ENCODE assay signal across 1 cellular context in the genomic region with DNA sequence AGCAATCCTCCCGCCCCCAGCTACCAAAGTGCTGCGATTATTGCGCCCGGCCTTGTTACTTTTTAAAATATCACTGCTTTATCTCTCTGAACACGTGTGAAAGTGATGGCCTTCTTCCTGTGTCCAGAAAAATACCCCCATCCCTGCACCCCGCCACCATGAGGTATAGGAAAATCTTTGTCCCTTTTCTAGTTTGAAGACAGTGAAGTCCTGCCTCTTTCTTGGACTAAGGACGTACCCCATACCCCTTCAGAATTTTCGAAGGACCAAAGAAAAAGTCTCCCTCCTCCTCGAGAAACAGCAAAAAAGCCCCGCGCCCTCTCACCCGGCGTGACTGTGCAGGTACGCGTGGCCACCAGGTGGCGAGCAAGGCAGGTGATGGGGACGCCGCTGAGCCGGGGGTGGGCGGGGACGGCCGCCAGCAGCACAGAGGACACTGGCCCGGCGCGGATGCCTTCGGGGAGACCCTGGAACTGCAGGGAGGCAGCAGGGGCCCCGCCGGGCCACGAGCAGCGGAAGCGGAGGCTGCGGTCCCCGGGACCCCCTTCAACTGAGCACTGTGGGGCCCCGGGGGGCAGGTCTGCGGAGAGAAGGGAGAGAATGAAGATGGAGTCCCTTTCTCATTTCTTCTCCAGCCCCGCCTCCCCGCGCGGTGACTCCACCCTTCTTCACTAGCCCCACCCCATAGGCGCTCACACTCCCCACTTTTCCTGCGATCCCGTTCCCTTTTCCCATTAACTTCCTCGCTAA.
TF ChIP-seq lines count a peak whose summit lies in the region.

No MANE protein-coding gene starts in this region.

TF ChIP-seq in K562, 482 proteins besides CTCF, POLR2A, EP300 and RAD21 (continued from another document and continues in another):
- TF ChIP-seq POLR2G (IDR thresholded peaks at IDR 0.05; ENCODE audit: low read depth, low read length) (peak; percentile 68), JUN (IDR thresholded peaks at IDR 0.05; ENCODE audit: borderline replicate concordance, low read depth, low read length) (peak; percentile 24; the same call in 1 of the 2 replicates), JUN (CRISPR knock-in tag; IDR thresholded peaks at IDR 0.05; ENCODE audit: borderline replicate concordance) (no peak), MCM2 (IDR thresholded peaks at IDR 0.05; ENCODE audit: low read depth) (no peak), GATAD2A (IDR thresholded peaks at IDR 0.05) (no peak), RBM25 (IDR thresholded peaks at IDR 0.05; ENCODE audit: low read depth, low read length, severe bottlenecking) (no peak), CBFA2T3 (IDR thresholded peaks at IDR 0.05) (peak; percentile 47), FOXA3 (CRISPR knock-in tag; conservative IDR thresholded peaks at IDR 0.05 in 1 of 2, IDR thresholded peaks at IDR 0.05 in 1 of 2) (no peak), SRSF7 (optimal IDR thresholded peaks at IDR 0.05; ENCODE audit: low read depth, low read length) (no peak), ZNF644 (tag; IDR thresholded peaks at IDR 0.05; ENCODE audit: low read depth) (no peak), LEF1 (IDR thresholded peaks at IDR 0.05) (no peak; the same call in 1 of the 2 replicates), GATAD2B (IDR thresholded peaks at IDR 0.05; ENCODE audit: borderline replicate concordance) (no peak), RB1 (IDR thresholded peaks at IDR 0.05; ENCODE audit: low read depth) (peak; percentile 62; the same call in 1 of the 2 replicates), SRF (CRISPR knock-in tag; IDR thresholded peaks at IDR 0.05) (no peak), ZNF444 (CRISPR knock-in tag; IDR thresholded peaks at IDR 0.05) (no peak), CSDE1 (IDR thresholded peaks at IDR 0.05) (no peak), NCOA6 (IDR thresholded peaks at IDR 0.05) (no peak), ZNF589 (CRISPR knock-in tag; IDR thresholded peaks at IDR 0.05; ENCODE audit: low read depth) (no peak), GABPB1 (CRISPR knock-in tag; IDR thresholded peaks at IDR 0.05) (peak; percentile 61), JUND (IDR thresholded peaks at IDR 0.05; ENCODE audit: borderline replicate concordance, low read depth, low read length) (peak; percentile 43), JUND (tag; IDR thresholded peaks at IDR 0.05; ENCODE audit: borderline replicate concordance, low read depth, low read length) (no peak), HOXB6 (CRISPR knock-in tag; IDR thresholded peaks at IDR 0.05; ENCODE audit: borderline replicate concordance) (no peak), MAFF (IDR thresholded peaks at IDR 0.05; ENCODE audit: low read length) (no peak; the same call in 1 of the 2 replicates), CBFB (CRISPR knock-in tag; IDR thresholded peaks at IDR 0.05) (no peak), IFI16 (CRISPR knock-in tag; IDR thresholded peaks at IDR 0.05) (no peak), COPS2 (conservative IDR thresholded peaks at IDR 0.05) (no peak), SMAD3 (CRISPR knock-in tag; conservative IDR thresholded peaks at IDR 0.05) (no peak), ZNF165 (CRISPR knock-in tag; IDR thresholded peaks at IDR 0.05; ENCODE audit: borderline replicate concordance) (no peak), PHB (CRISPR knock-in tag; IDR thresholded peaks at IDR 0.05) (no peak), SMARCE1 (IDR thresholded peaks at IDR 0.05) (peak; percentile 27; the same call in 1 of the 2 replicates), NR4A1 (CRISPR knock-in tag; IDR thresholded peaks at IDR 0.05) (no peak), NR4A1 (tag; IDR thresholded peaks at IDR 0.05) (no peak), TAF9B (IDR thresholded peaks at IDR 0.05; ENCODE audit: partially characterized antibody) (no peak)
- TF ChIP-seq, protein P1, sequence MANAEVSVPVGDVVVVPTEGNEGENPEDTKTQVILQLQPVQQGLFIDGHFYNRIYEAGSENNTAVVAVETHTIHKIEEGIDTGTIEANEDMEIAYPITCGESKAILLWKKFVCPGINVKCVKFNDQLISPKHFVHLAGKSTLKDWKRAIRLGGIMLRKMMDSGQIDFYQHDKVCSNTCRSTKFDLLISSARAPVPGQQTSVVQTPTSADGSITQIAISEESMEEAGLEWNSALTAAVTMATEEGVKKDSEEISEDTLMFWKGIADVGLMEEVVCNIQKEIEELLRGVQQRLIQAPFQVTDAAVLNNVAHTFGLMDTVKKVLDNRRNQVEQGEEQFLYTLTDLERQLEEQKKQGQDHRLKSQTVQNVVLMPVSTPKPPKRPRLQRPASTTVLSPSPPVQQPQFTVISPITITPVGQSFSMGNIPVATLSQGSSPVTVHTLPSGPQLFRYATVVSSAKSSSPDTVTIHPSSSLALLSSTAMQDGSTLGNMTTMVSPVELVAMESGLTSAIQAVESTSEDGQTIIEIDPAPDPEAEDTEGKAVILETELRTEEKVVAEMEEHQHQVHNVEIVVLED (CRISPR knock-in tag; IDR thresholded peaks at IDR 0.05) = peak; percentile 73
- TF ChIP-seq, protein P2, sequence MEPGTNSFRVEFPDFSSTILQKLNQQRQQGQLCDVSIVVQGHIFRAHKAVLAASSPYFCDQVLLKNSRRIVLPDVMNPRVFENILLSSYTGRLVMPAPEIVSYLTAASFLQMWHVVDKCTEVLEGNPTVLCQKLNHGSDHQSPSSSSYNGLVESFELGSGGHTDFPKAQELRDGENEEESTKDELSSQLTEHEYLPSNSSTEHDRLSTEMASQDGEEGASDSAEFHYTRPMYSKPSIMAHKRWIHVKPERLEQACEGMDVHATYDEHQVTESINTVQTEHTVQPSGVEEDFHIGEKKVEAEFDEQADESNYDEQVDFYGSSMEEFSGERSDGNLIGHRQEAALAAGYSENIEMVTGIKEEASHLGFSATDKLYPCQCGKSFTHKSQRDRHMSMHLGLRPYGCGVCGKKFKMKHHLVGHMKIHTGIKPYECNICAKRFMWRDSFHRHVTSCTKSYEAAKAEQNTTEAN (CRISPR knock-in tag; IDR thresholded peaks at IDR 0.05) = no peak
- TF ChIP-seq, protein P3, sequence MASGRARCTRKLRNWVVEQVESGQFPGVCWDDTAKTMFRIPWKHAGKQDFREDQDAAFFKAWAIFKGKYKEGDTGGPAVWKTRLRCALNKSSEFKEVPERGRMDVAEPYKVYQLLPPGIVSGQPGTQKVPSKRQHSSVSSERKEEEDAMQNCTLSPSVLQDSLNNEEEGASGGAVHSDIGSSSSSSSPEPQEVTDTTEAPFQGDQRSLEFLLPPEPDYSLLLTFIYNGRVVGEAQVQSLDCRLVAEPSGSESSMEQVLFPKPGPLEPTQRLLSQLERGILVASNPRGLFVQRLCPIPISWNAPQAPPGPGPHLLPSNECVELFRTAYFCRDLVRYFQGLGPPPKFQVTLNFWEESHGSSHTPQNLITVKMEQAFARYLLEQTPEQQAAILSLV (tag; IDR thresholded peaks at IDR 0.05) = no peak
- TF ChIP-seq, protein P4, sequence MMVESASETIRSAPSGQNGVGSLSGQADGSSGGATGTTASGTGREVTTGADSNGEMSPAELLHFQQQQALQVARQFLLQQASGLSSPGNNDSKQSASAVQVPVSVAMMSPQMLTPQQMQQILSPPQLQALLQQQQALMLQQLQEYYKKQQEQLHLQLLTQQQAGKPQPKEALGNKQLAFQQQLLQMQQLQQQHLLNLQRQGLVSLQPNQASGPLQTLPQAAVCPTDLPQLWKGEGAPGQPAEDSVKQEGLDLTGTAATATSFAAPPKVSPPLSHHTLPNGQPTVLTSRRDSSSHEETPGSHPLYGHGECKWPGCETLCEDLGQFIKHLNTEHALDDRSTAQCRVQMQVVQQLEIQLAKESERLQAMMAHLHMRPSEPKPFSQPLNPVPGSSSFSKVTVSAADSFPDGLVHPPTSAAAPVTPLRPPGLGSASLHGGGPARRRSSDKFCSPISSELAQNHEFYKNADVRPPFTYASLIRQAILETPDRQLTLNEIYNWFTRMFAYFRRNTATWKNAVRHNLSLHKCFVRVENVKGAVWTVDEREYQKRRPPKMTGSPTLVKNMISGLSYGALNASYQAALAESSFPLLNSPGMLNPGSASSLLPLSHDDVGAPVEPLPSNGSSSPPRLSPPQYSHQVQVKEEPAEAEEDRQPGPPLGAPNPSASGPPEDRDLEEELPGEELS (CRISPR knock-in tag; IDR thresholded peaks at IDR 0.05; ENCODE audit: borderline replicate concordance) = no peak
- TF ChIP-seq, protein P5, sequence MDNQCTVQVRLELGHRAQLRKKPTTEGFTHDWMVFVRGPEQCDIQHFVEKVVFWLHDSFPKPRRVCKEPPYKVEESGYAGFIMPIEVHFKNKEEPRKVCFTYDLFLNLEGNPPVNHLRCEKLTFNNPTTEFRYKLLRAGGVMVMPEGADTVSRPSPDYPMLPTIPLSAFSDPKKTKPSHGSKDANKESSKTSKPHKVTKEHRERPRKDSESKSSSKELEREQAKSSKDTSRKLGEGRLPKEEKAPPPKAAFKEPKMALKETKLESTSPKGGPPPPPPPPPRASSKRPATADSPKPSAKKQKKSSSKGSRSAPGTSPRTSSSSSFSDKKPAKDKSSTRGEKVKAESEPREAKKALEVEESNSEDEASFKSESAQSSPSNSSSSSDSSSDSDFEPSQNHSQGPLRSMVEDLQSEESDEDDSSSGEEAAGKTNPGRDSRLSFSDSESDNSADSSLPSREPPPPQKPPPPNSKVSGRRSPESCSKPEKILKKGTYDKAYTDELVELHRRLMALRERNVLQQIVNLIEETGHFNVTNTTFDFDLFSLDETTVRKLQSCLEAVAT (IDR thresholded peaks at IDR 0.05) = 0 out of 4 replicates have a peak, but pooled peaks of 1 of the 2 experiments have one; percentile 42
- TF ChIP-seq, protein P6, sequence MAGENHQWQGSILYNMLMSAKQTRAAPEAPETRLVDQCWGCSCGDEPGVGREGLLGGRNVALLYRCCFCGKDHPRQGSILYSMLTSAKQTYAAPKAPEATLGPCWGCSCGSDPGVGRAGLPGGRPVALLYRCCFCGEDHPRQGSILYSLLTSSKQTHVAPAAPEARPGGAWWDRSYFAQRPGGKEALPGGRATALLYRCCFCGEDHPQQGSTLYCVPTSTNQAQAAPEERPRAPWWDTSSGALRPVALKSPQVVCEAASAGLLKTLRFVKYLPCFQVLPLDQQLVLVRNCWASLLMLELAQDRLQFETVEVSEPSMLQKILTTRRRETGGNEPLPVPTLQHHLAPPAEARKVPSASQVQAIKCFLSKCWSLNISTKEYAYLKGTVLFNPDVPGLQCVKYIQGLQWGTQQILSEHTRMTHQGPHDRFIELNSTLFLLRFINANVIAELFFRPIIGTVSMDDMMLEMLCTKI (IDR thresholded peaks at IDR 0.05; ENCODE audit: partially characterized antibody) = no peak
- TF ChIP-seq, protein P7, sequence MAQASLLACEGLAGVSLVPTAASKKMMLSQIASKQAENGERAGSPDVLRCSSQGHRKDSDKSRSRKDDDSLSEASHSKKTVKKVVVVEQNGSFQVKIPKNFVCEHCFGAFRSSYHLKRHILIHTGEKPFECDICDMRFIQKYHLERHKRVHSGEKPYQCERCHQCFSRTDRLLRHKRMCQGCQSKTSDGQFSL (CRISPR knock-in tag; IDR thresholded peaks at IDR 0.05) = peak; percentile 82
- TF ChIP-seq, protein P7 (tag; IDR thresholded peaks at IDR 0.05) = no peak
- TF ChIP-seq, protein P8, sequence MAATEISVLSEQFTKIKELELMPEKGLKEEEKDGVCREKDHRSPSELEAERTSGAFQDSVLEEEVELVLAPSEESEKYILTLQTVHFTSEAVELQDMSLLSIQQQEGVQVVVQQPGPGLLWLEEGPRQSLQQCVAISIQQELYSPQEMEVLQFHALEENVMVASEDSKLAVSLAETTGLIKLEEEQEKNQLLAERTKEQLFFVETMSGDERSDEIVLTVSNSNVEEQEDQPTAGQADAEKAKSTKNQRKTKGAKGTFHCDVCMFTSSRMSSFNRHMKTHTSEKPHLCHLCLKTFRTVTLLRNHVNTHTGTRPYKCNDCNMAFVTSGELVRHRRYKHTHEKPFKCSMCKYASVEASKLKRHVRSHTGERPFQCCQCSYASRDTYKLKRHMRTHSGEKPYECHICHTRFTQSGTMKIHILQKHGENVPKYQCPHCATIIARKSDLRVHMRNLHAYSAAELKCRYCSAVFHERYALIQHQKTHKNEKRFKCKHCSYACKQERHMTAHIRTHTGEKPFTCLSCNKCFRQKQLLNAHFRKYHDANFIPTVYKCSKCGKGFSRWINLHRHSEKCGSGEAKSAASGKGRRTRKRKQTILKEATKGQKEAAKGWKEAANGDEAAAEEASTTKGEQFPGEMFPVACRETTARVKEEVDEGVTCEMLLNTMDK (IDR thresholded peaks at IDR 0.05; ENCODE audit: borderline replicate concordance, insufficient read depth, low read depth, low read length, poor library complexity, severe bottlenecking) = no peak
- TF ChIP-seq, protein P9, sequence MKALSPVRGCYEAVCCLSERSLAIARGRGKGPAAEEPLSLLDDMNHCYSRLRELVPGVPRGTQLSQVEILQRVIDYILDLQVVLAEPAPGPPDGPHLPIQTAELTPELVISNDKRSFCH (CRISPR knock-in tag; IDR thresholded peaks at IDR 0.05) = no peak
- TF ChIP-seq, protein P9 (tag; IDR thresholded peaks at IDR 0.05) = no peak
- TF ChIP-seq, protein P10, sequence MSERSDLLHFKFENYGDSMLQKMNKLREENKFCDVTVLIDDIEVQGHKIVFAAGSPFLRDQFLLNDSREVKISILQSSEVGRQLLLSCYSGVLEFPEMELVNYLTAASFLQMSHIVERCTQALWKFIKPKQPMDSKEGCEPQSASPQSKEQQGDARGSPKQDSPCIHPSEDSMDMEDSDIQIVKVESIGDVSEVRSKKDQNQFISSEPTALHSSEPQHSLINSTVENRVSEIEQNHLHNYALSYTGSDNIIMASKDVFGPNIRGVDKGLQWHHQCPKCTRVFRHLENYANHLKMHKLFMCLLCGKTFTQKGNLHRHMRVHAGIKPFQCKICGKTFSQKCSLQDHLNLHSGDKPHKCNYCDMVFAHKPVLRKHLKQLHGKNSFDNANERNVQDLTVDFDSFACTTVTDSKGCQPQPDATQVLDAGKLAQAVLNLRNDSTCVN (CRISPR knock-in tag; IDR thresholded peaks at IDR 0.05) = no peak
- TF ChIP-seq, protein P11, sequence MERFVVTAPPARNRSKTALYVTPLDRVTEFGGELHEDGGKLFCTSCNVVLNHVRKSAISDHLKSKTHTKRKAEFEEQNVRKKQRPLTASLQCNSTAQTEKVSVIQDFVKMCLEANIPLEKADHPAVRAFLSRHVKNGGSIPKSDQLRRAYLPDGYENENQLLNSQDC (CRISPR knock-in tag; IDR thresholded peaks at IDR 0.05) = no peak
- TF ChIP-seq, protein P12, sequence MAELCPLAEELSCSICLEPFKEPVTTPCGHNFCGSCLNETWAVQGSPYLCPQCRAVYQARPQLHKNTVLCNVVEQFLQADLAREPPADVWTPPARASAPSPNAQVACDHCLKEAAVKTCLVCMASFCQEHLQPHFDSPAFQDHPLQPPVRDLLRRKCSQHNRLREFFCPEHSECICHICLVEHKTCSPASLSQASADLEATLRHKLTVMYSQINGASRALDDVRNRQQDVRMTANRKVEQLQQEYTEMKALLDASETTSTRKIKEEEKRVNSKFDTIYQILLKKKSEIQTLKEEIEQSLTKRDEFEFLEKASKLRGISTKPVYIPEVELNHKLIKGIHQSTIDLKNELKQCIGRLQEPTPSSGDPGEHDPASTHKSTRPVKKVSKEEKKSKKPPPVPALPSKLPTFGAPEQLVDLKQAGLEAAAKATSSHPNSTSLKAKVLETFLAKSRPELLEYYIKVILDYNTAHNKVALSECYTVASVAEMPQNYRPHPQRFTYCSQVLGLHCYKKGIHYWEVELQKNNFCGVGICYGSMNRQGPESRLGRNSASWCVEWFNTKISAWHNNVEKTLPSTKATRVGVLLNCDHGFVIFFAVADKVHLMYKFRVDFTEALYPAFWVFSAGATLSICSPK (IDR thresholded peaks at IDR 0.05; ENCODE audit: borderline replicate concordance) = no peak
- TF ChIP-seq, protein P13, sequence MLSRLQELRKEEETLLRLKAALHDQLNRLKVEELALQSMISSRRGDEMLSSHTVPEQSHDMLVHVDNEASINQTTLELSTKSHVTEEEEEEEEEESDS (CRISPR knock-in tag; IDR thresholded peaks at IDR 0.05) = no peak
